22 cellular contexts compared by ENCODE assay signal in genomic region chr16:3762080-3762750, GRCh38. TPM values are rescaled to one million over a fixed set of nuclear protein-coding genes. Genes with fewer than 3 reads are reported as not detected.
DNase-seq lines count a peak whose midpoint lies in the region; ATAC-seq and TF ChIP-seq lines count a peak whose summit lies in the region.
"Had no signal": no experiment of that assay in that cellular context is flagged by ENCODE, and none has a peak within 500 bp of the region (broad histone marks: within the 10 kb centered on the region; RNA-seq: fewer than 3 reads in every experiment).

No MANE protein-coding gene starts in this region.

- no peak overlapping the region for H2BK12ac ChIP-seq in H9 (ENCODE audit: insufficient read length, low read depth, low read length)

- no peak overlapping the region for H2AFZ ChIP-seq in H9 (ENCODE audit: low read length)
- H2AFZ ChIP-seq: GM23248, PC-9 had no signal

- H3K4me1 Mint-ChIP-seq in progenitor cell of endocrine pancreas (ENCODE audit: low read depth) (peaks cover 2% of the 10 kb centered on the region), H9 (no peaks in the 10 kb centered on the region)

- H3K4me3 ChIP-seq in BE2C (ENCODE audit: low read depth, low read length) = no peak overlapping the region
- H3K4me3 ChIP-seq: GM23248, PC-9, SJSA1 had no signal

- no peak for ATAC-seq in HG02642 (IDR thresholded peaks at IDR 0.05; ENCODE audit: poor library complexity, unreplicated experiment)
- ATAC-seq: CD8-positive, alpha-beta T cell; Right ventricle myocardium inferior had no signal

- no peak overlapping the region for H3K56ac ChIP-seq in H9 (ENCODE audit: insufficient read length, low read depth, low read length)

- H2AK5ac ChIP-seq in H9 (ENCODE audit: insufficient read length, low read length) = no peak overlapping the region

- H3K79me2 ChIP-seq in H9 (ENCODE audit: insufficient read depth, low read length) = no peaks in the 10 kb centered on the region

- H3K14ac ChIP-seq in H9 (ENCODE audit: insufficient read depth, low read length) = no peak overlapping the region

- no peaks in the 10 kb centered on the region for H3K27me3 ChIP-seq in BE2C
- H3K27me3 ChIP-seq in H9 (ENCODE audit: insufficient read depth, low read length) = no peaks in the 10 kb centered on the region
- H3K27me3 ChIP-seq: SJSA1 had no signal

- H4K8ac ChIP-seq in H9 (replicated peaks; ENCODE audit: insufficient read length, low read depth, low read length) = no peak overlapping the region

- H2BK120ac ChIP-seq in H9 (ENCODE audit: low read depth, low read length, poor library complexity, severe bottlenecking) = no peak overlapping the region

- no peak overlapping the region for H4K91ac ChIP-seq in H9 (ENCODE audit: insufficient read length, low read depth, low read length)

- no peak overlapping the region for H2BK20ac ChIP-seq in H9 (ENCODE audit: low read depth, low read length, poor library complexity, severe bottlenecking)

- H3T11ph ChIP-seq in H9 (ENCODE audit: low read length) = no peak overlapping the region

- no peak overlapping the region for H3K9ac ChIP-seq in H9 (ENCODE audit: extremely low read depth, insufficient read length, low read length)
- H3K9ac ChIP-seq: GM23248, KMS-11 had no signal

- H2BK15ac ChIP-seq in H9 (ENCODE audit: low read depth, low read length) = no peak overlapping the region

- H3K9me3 ChIP-seq in BE2C (no peaks in the 10 kb centered on the region), H9 (ENCODE audit: control insufficient read depth, low read depth, low read length) (no peaks in the 10 kb centered on the region)
- H3K9me3 ChIP-seq: Caco-2, SJSA1 had no signal

- H3K4me1 ChIP-seq in BE2C (peaks cover 7% of the 10 kb centered on the region), H9 (ENCODE audit: insufficient read depth, low read length) (no peaks in the 10 kb centered on the region)
- H3K4me1 ChIP-seq: Caco-2, SJSA1 had no signal

- H3K36me3 Mint-ChIP-seq in progenitor cell of endocrine pancreas (ENCODE audit: insufficient read depth) = peaks cover 33% of the 10 kb centered on the region
- H3K36me3 Mint-ChIP-seq in H9 (ENCODE audit: insufficient read depth in 1 of 3, low read depth in 3 of 3) = peaks cover 12 to 85% (median 54%) of the 10 kb centered on the region in 3 experiments; a peak in 6 of 7 replicates

- TF ChIP-seq CTCF in BE2C (IDR thresholded peaks at IDR 0.05; ENCODE audit: low read depth, low read length) = no peak
- TF ChIP-seq CTCF in progenitor cell of endocrine pancreas (IDR thresholded peaks at IDR 0.05; ENCODE audit: unreplicated experiment) = no peak
- no peak for TF ChIP-seq CTCF in H9 (conservative IDR thresholded peaks at IDR 0.05)

- no peak overlapping the region for H2BK5ac ChIP-seq in H9 (ENCODE audit: insufficient read length, low read length)

- H3K9me3 Mint-ChIP-seq in progenitor cell of endocrine pancreas (ENCODE audit: low read depth) (no peaks in the 10 kb centered on the region), H9 (no peaks in the 10 kb centered on the region)
- H3K9me3 Mint-ChIP-seq: CD8-positive, alpha-beta T cell; IgD-negative memory B cell had no signal

- WGBS in H9 (ENCODE audit: extremely low coverage, insufficient read length, low lambda C conversion rate) = no CpG with 5 or more reads among the region's 25 CpGs

- H3K79me1 ChIP-seq in H9 (ENCODE audit: insufficient read depth, low read depth, low read length, poor library complexity, severe bottlenecking) = peaks cover 6% of the 10 kb centered on the region

- no peak overlapping the region for H3K4me2 ChIP-seq in H9 (ENCODE audit: insufficient read depth, insufficient read length, low read length)
- H3K4me2 ChIP-seq: KMS-11, PC-9 had no signal

- DNase-seq in BE2C (peak; percentile 31), mesenteric fat pad (ENCODE audit: low spot score) (peak; percentile 72), progenitor cell of endocrine pancreas (ENCODE audit: low spot score, unreplicated experiment) (no peak), H9 (no peak)
- no peak for DNase-seq in stimulated activated naive CD4-positive, alpha-beta T cell (lab: John Stamatoyannopoulos, UW)
- DNase-seq: Caco-2; CD8-positive, alpha-beta T cell; GM23248; H7; MM.1S; NCI-H2029; NCI-H446; NCI-H524 treated with DMSO at 0.1 percent for 48 hours; PC-9 had no signal

- peaks cover 57% of the 10 kb centered on the region for H3K36me3 ChIP-seq in BE2C

- H3K27ac Mint-ChIP-seq in progenitor cell of endocrine pancreas (peak overlapping the region; percentile 64), H9 (peak overlapping the region in 1 of 3 experiments; percentile 24; a peak in 1 of 7 replicates)
- H3K27ac Mint-ChIP-seq: CD8-positive, alpha-beta T cell; IgD-negative memory B cell had no signal

- H4K5ac ChIP-seq in H9 (ENCODE audit: insufficient read length, low read depth, low read length) = no peak overlapping the region

- no peak overlapping the region for H3K23ac ChIP-seq in H9 (ENCODE audit: insufficient read length, low read depth, low read length)

- no peaks in the 10 kb centered on the region for H3K23me2 ChIP-seq in H9 (ENCODE audit: insufficient read length, low read depth, low read length, poor library complexity, severe bottlenecking)

- H3K27ac ChIP-seq in angular gyrus (ENCODE audit: low read depth, low read length) = peak overlapping the region; percentile 48
- H3K27ac ChIP-seq in H9 (ENCODE audit: insufficient read length, low read depth, low read length) = no peak overlapping the region
- H3K27ac ChIP-seq: C4-2B, GM23248, HL-60, KMS-11, PC-9, SJSA1 had no signal

- H3K4me3 Mint-ChIP-seq in progenitor cell of endocrine pancreas (ENCODE audit: low read depth) (no peak overlapping the region), H9 (no peak overlapping the region)
- H3K4me3 Mint-ChIP-seq: CD8-positive, alpha-beta T cell; IgD-negative memory B cell had no signal

- H4K20me1 ChIP-seq in H9 (ENCODE audit: control insufficient read depth, insufficient read depth, insufficient read length) = no peaks in the 10 kb centered on the region

- no peak overlapping the region for H3K4ac ChIP-seq in H9 (ENCODE audit: low read depth, low read length)

- H3K27me3 Mint-ChIP-seq in progenitor cell of endocrine pancreas (no peaks in the 10 kb centered on the region), H9 (ENCODE audit: low read depth) (no peaks in the 10 kb centered on the region)
- H3K27me3 Mint-ChIP-seq: IgD-negative memory B cell had no signal

- no peak overlapping the region for H3K18ac ChIP-seq in H9 (ENCODE audit: insufficient read length, low read depth, low read length)

RNA-seq across cellular contexts. Expression of gene TRAP1, which starts 44.9 kb away (rescaled TPM):
- 372 TPM for polyA plus RNA-seq in BE2C (2012; ENCODE audit: insufficient read depth, insufficient read length, low read depth)
- total RNA-seq in mesenteric fat pad = 85.9 TPM
- 212 and 216 TPM in 2 replicates for total RNA-seq in progenitor cell of endocrine pancreas
- 211 and 242 TPM in 2 replicates for total RNA-seq in H9 (2021)

Comparison
In these comparisons a context has a peak if more than half of its experiments do, and no peak if none do; other contexts are left out.
1. DNase-seq: peak in BE2C (single experiment) and mesenteric fat pad (single experiment); none in progenitor cell of endocrine pancreas (single experiment), stimulated activated naive CD4-positive, alpha-beta T cell (0 of 6) and H9 (single experiment).